Comparison of ENCODE assay signal across 8 cellular contexts in genomic region chr1:109498161-109498801, GRCh38. TPM values are rescaled to one million over a fixed set of nuclear protein-coding genes. Genes with fewer than 3 reads are reported as not detected.
DNase-seq lines count a peak whose midpoint lies in the region; ATAC-seq and TF ChIP-seq lines count a peak whose summit lies in the region.

No MANE protein-coding gene starts in this region.

- H3K4me3 Mint-ChIP-seq in brain = peak overlapping the region in 4 of 5 experiments; percentile 47 to 66 (median 53)

- H3K27me3 ChIP-seq in PC-3 (ENCODE audit: low read length) = no peaks in the 10 kb centered on the region

- H3K9ac ChIP-seq in PC-3 (ENCODE audit: low read length) = no peak overlapping the region

- peaks cover 17% of the 10 kb centered on the region for H3K36me3 Mint-ChIP-seq in brain

- intact Hi-C loops in PC-3 (cut with micrococcal nuclease) = loop anchor here (1.0 kb wide), 1 partner anchor 34 kb away; no protein-coding TSS in a partner anchor

- no TSS peak for BruUV-seq in PC-3 (replicated peaks; lab: Mats Ljungman, UMichigan)

- DNase-seq in ACHN = peak; percentile 41
- peak; percentile 28 for DNase-seq in PC-3
- DNase-seq in myocyte (ENCODE audit: low read depth) = peak; percentile 78
- DNase-seq in GF-D8 (lab: John Stamatoyannopoulos, UW) = no peak

- H3K4me1 ChIP-seq in PC-3 (ENCODE audit: insufficient read depth, low read length) = peaks cover 18% of the 10 kb centered on the region; the same call in 1 of the 2 replicates

- H3F3A ChIP-seq in PC-3 (ENCODE audit: low read length, unreplicated experiment) = no peaks in the 10 kb centered on the region

- H3K9me3 Mint-ChIP-seq in brain = no peaks in the 10 kb centered on the region

- ATAC-seq in PC-3 (no peak), GM21423 (IDR thresholded peaks at IDR 0.05; ENCODE audit: unreplicated experiment) (no peak), HG02610 (IDR thresholded peaks at IDR 0.05; ENCODE audit: unreplicated experiment) (no peak)

- POLR2A ChIA-PET in PC-3 (lab: Charles Lee; ENCODE audit: unreplicated experiment) = no interaction called here

- no peak overlapping the region for H2AFZ ChIP-seq in PC-3 (ENCODE audit: low read length)

- H3K27me3 Mint-ChIP-seq in brain = peaks cover 6% of the 10 kb centered on the region

- peak overlapping the region; percentile 70 to 95 (median 82) for H3K27ac Mint-ChIP-seq in brain

- peaks cover 18% of the 10 kb centered on the region for H3K79me2 ChIP-seq in PC-3 (ENCODE audit: low read length)

- peak; percentile 55 for TF ChIP-seq CTCF in GM12873 (IDR thresholded peaks at IDR 0.05; ENCODE audit: insufficient read depth, low read depth, low read length, missing control alignments)
- TF ChIP-seq CTCF in PC-3 (conservative IDR thresholded peaks at IDR 0.05; ENCODE audit: low read depth, low read length) = peak; percentile 60
- peak; percentile 72 to 83 for TF ChIP-seq CTCF in brain (conservative IDR thresholded peaks at IDR 0.05)

- no peaks in the 10 kb centered on the region for H3K9me2 ChIP-seq in PC-3 (replicated peaks; ENCODE audit: low read length)

- no peaks in the 10 kb centered on the region; the same call in 1 of the 2 replicates for H3K36me3 ChIP-seq in PC-3 (ENCODE audit: low read depth, low read length)

- CTCF ChIA-PET in PC-3 (lab: Charles Lee) = interaction anchor here (2.1 kb wide), 1 partner anchor 34 kb away, joined by 9 read pairs; no protein-coding TSS in a partner anchor

- no peaks in the 10 kb centered on the region for H4K20me1 ChIP-seq in PC-3 (ENCODE audit: low read length)

- H3K4me2 ChIP-seq in PC-3 (ENCODE audit: low read length) = no peak overlapping the region

- peaks cover 94% of the 10 kb centered on the region for H3K4me1 Mint-ChIP-seq in brain

- no peak overlapping the region for H3K27ac ChIP-seq in PC-3 (ENCODE audit: low read length)

- in situ Hi-C loops in ACHN (cut with HindIII; ENCODE audit: low pct_ligation_motif_present, low pct_unique_long_range_greater_than_20kb, low sequenced_read_pairs) = no loop called here

- H3K4me3 ChIP-seq in PC-3 (ENCODE audit: low read length) = no peak overlapping the region

- H3K9me3 ChIP-seq in PC-3 (ENCODE audit: low read length) = no peaks in the 10 kb centered on the region

RNA-seq across cellular contexts. Expression of gene CYB561D1, which starts 4.4 kb away (rescaled TPM):
- total RNA-seq in PC-3 (2014; rRNA removed) (2.7 and 4.2 TPM in 2 replicates), myocyte (3.9 and 6.1 TPM in 2 replicates)
- 7.5 TPM for polyA plus RNA-seq in brain (ENCODE audit: insufficient read depth, low read depth, low replicate concordance)
- 10.5 TPM for polyA plus RNA-seq in myocyte (2012)

RNA-seq across cellular contexts. Expression of gene AMIGO1, which starts 11.2 kb away (rescaled TPM):
- total RNA-seq in PC-3 (2014; rRNA removed) (2.7 and 2.8 TPM in 2 replicates), myocyte (0.37 and 0.42 TPM in 2 replicates)
- polyA plus RNA-seq in brain (ENCODE audit: insufficient read depth, low read depth, low replicate concordance) = 19.2 TPM
- polyA plus RNA-seq in myocyte (2012) = 0.73 TPM

RNA-seq across cellular contexts. Expression of gene ATXN7L2, which starts 14.6 kb away (rescaled TPM):
- 9.2 and 9.4 TPM in 2 replicates for total RNA-seq in PC-3 (2014; rRNA removed)
- 9.2 TPM for polyA plus RNA-seq in brain (ENCODE audit: insufficient read depth, low read depth, low replicate concordance)
- 6.1 and 6.7 TPM in 2 replicates for total RNA-seq in myocyte
- polyA plus RNA-seq in myocyte (2012) = 2.6 TPM

RNA-seq across cellular contexts. Expression of gene SYPL2, which starts 31.9 kb away (rescaled TPM):
- total RNA-seq in PC-3 (2014; rRNA removed) (not detected in 2 replicates), myocyte (14.7 and 15.8 TPM in 2 replicates)
- 0.22 TPM for polyA plus RNA-seq in brain (ENCODE audit: insufficient read depth, low read depth, low replicate concordance)
- polyA plus RNA-seq in myocyte (2012) = 7.3 TPM

RNA-seq across cellular contexts. Expression of gene GPR61, which starts 41.4 kb away (rescaled TPM):
- total RNA-seq in PC-3 (2014; rRNA removed) (0.07 and 1.3 TPM in 2 replicates), myocyte (0.13 and 0.21 TPM in 2 replicates)
- 1.6 TPM for polyA plus RNA-seq in brain (ENCODE audit: insufficient read depth, low read depth, low replicate concordance)
- 0.39 TPM for polyA plus RNA-seq in myocyte (2012)
